25 cellular contexts compared by ENCODE assay signal in the genomic region with DNA sequence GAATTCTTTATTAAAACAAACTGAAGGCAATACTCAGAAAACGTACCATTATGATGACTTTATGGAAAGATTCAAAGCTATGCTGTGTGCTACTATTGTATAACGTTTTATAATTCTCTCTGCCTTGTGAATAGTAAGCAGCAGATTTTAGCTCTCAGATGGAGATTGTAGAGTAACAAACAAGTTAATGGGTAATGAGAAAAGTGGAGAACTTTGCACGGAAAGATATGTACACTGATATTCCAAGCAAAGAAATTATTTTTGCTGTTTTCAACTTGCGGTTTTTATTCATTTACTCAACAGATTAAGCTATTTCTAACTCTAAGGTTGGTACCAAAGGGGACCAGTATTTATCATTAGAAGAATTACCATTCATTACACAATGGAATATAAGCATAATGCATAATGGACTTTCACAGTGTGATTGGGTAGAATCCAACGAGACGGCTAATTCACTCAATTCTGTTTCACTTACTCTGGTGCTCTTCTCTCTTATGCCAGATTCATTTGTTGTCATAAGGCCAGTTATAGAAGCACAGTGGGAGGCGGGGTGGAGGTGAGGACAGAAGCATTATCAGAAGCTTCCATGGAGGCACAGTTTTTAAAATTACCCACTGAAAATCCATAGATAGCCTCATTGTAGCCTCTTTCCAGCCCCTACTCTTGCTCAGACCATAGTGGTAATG. TPM values are rescaled to one million over a fixed set of nuclear protein-coding genes. Genes with fewer than 3 reads are reported as not detected.
DNase-seq lines count a peak whose midpoint lies in the region; TF ChIP-seq lines count a peak whose summit lies in the region.
"Had no signal": no experiment of that assay in that cellular context is flagged by ENCODE, and none has a peak within 500 bp of the region (broad histone marks: within the 10 kb centered on the region; RNA-seq: fewer than 3 reads in every experiment).

No MANE protein-coding gene starts in this region.

- peaks cover 27% of the 10 kb centered on the region for H3K4me1 ChIP-seq in hepatocyte (ENCODE audit: insufficient read depth)
- H3K4me1 ChIP-seq: heart left ventricle, lower lobe of right lung had no signal

- no peaks in the 10 kb centered on the region for H4K20me1 ChIP-seq in hepatocyte (ENCODE audit: insufficient read depth, poor library complexity, severe bottlenecking)

- peak overlapping the region; percentile 78 for H3K27ac ChIP-seq in hepatocyte
- H3K27ac ChIP-seq: heart left ventricle, lower lobe of right lung had no signal

- H3K9me3 ChIP-seq in hepatocyte (ENCODE audit: low read depth) = no peaks in the 10 kb centered on the region
- H3K9me3 ChIP-seq: heart left ventricle, lower lobe of right lung, SK-N-SH had no signal

- H3K36me3 ChIP-seq in hepatocyte (replicated peaks; ENCODE audit: insufficient read depth, low read depth) = no peaks in the 10 kb centered on the region
- H3K36me3 ChIP-seq: heart left ventricle, lower lobe of right lung had no signal

- H3K79me2 ChIP-seq in hepatocyte = no peaks in the 10 kb centered on the region

- H3K9me2 ChIP-seq in hepatocyte (replicated peaks; ENCODE audit: insufficient read depth) = no peaks in the 10 kb centered on the region
- H3K9me2 ChIP-seq: SK-N-SH had no signal

- peak overlapping the region; percentile 65 for H3K4me2 ChIP-seq in hepatocyte
- H3K4me2 ChIP-seq: SK-N-SH had no signal

- no peak overlapping the region for H3K4me3 ChIP-seq in hepatocyte
- H3K4me3 ChIP-seq: heart left ventricle, lower lobe of right lung had no signal

- in situ Hi-C loops in ACHN (cut with HindIII; ENCODE audit: low pct_ligation_motif_present, low pct_unique_long_range_greater_than_20kb, low sequenced_read_pairs) (no loop called here), SK-MEL-5 (cut with HindIII; ENCODE audit: low pct_unique_long_range_greater_than_20kb, low sequenced_read_pairs) (no loop called here)

- no peaks in the 10 kb centered on the region for H3K27me3 ChIP-seq in hepatocyte
- H3K27me3 ChIP-seq: heart left ventricle had no signal

- WGBS in hepatocyte (ENCODE audit: low lambda C conversion rate, missing lambda C conversion rate) = 70% methylated on average over 7 of the region's 7 CpGs

- H2AFZ ChIP-seq in hepatocyte = no peak overlapping the region

- no peak for TF ChIP-seq CTCF in hepatocyte (IDR thresholded peaks at IDR 0.05; ENCODE audit: poor library complexity)

- peak; percentile 20 for DNase-seq in ACHN
- DNase-seq in SK-MEL-5 (ENCODE audit: low read depth, low spot score) = peak; percentile 20
- DNase-seq in hepatocyte (ENCODE audit: low spot score) = no peak
- peak; percentile 60 for DNase-seq in pons (ENCODE audit: low spot score)
- no peak for DNase-seq in GM19240 (ENCODE audit: insufficient read length, low spot score)
- DNase-seq in GM19238 (ENCODE audit: insufficient read length, low spot score) = no peak
- DNase-seq in amniotic stem cell (lab: John Stamatoyannopoulos, UW) = no peak
- DNase-seq in SKM-1 (lab: John Stamatoyannopoulos, UW; ENCODE audit: unreplicated experiment) = no peak
- DNase-seq: activated CD4-positive, alpha-beta memory T cell treated with anti-CD3 and anti-CD28 coated beads, Interleukin-2, amount 10 ng/mL, durations not matched to agents 7 days and 5 days; activated CD4-positive, alpha-beta T cell treated with anti-CD3 and anti-CD28 coated beads for 1 hour; activated CD8-positive, alpha-beta memory T cell treated with anti-CD3 and anti-CD28 coated beads, Interleukin-2, amount 50 U/mL, for 4 hours; activated naive CD4-positive, alpha-beta T cell treated with Interleukin-2 at 50 U/mL for 16 hours; CD8-positive, alpha-beta T cell; DMS153; heart left ventricle; lower lobe of right lung; naive thymus-derived CD8-positive, alpha-beta T cell; NCI-H1436 treated with DMSO at 0.1 percent for 48 hours; NCI-H2171; NCI-H510A; NK-92 treated with Interleukin-12 subunit alpha and Interleukin-12 subunit beta, amount 100 ng/mL, for 24 hours; nucleus accumbens; PC-3; SK-N-SH; stimulated activated naive CD4-positive, alpha-beta T cell had no signal

RNA-seq across cellular contexts. Expression of gene ATP1B1, which starts 38.6 kb away (rescaled TPM):
- total RNA-seq in SK-MEL-5 (2014; rRNA removed; shearing (Covaris generic)) = 2.6 and 4.1 TPM in 2 replicates
- 8.4 and 9.4 TPM in 2 replicates for polyA plus RNA-seq in SK-MEL-5 (2015; cell fraction: cytosol; rRNA removed)
- polyA plus RNA-seq in SK-MEL-5 (2015; cell fraction: nucleus; rRNA removed) = 1.9 and 2.2 TPM in 2 replicates
- total RNA-seq in hepatocyte = 362 and 379 TPM in 2 replicates
- 123 and 128 TPM in 2 replicates for polyA plus RNA-seq in hepatocyte

Comparison
In these comparisons a context has a peak if more than half of its experiments do, and no peak if none do; other contexts are left out.
1. DNase-seq: peak in ACHN (single experiment), SK-MEL-5 (single experiment) and pons (single experiment); none in hepatocyte (single experiment), GM19240 (single experiment), GM19238 (single experiment), amniotic stem cell (single experiment) and SKM-1 (single experiment).
2. RNA of gene ATP1B1, which starts 38.6 kb away (total RNA-seq): 362 to 379 TPM in hepatocyte; 2.6 to 4.1 TPM in SK-MEL-5; every median in the first group is over 10 times any median in the second.